14 cellular contexts compared by ENCODE assay signal in the genomic region with DNA sequence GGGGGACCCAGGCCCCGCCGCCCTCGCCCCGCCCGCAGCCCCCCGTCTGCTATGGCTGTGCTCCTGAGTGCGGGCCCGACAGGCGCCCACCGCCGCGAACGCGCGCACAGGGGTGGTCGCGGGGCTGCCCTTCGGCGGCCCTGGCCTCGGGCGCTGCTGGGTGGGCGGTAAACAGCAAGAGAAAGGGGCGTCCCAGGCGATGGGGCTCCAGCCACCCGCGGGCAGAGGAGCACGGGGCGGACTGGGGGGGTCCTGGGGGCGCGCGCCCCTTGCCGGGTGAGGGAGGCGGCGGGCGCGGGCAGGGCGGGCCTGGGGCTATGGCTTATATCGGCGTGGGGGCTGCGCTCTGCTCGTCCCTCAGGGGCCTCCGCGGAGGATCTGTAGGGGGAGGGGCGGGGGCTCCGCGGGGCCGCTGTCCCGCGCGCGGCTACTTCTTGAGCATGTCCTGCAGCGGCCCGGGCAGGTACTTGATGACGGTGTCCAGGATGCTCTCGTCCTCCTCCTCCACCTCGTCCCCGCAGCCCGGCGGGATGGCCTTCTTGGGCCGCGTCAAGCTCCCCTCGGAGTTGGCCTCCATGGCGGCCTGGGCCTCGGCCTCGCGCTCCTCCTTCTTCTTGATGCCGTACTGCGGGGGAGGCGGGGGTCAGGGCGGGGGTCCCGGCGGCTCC. TPM values are rescaled to one million over a fixed set of nuclear protein-coding genes. Genes with fewer than 3 reads are reported as not detected.
DNase-seq lines count a peak whose midpoint lies in the region; ATAC-seq and TF ChIP-seq lines count a peak whose summit lies in the region.
"Had no signal": no experiment of that assay in that cellular context is flagged by ENCODE, and none has a peak within 500 bp of the region (broad histone marks: within the 10 kb centered on the region; RNA-seq: fewer than 3 reads in every experiment).

No MANE protein-coding gene starts in this region.

- H3K27me3 ChIP-seq in cardiac muscle cell = peaks cover 65% of the 10 kb centered on the region
- peaks cover 26% of the 10 kb centered on the region for H3K27me3 ChIP-seq in hepatocyte
- H3K27me3 ChIP-seq in psoas muscle (ENCODE audit: insufficient read depth in 3 of 3, low read length in 2 of 3) = peaks cover 0 to 34% (median 7%) of the 10 kb centered on the region in 3 donors
- no peaks in the 10 kb centered on the region for H3K27me3 ChIP-seq in aorta (ENCODE audit: control insufficient read depth in 1 of 2, insufficient read depth in 2 of 2, low read length in 1 of 2)

- H3K4me1 ChIP-seq in cardiac muscle cell (ENCODE audit: low read depth) (peaks cover 11% of the 10 kb centered on the region), hepatocyte (ENCODE audit: insufficient read depth) (peaks cover 20% of the 10 kb centered on the region), psoas muscle (peaks cover 3% of the 10 kb centered on the region), aorta (ENCODE audit: control insufficient read depth in 1 of 2, insufficient read depth in 2 of 2, low read length in 2 of 2) (peaks cover 0 to 2% of the 10 kb centered on the region in 2 donors)

- peaks cover 2% of the 10 kb centered on the region for H3K79me2 ChIP-seq in hepatocyte

- H4K20me1 ChIP-seq in hepatocyte (ENCODE audit: insufficient read depth, poor library complexity, severe bottlenecking) = no peaks in the 10 kb centered on the region

- no peak for TF ChIP-seq CTCF in cardiac muscle cell (IDR thresholded peaks at IDR 0.05; ENCODE audit: low read depth, low read length)
- no peak for TF ChIP-seq CTCF in hepatocyte (IDR thresholded peaks at IDR 0.05; ENCODE audit: poor library complexity)
- TF ChIP-seq CTCF in psoas muscle (IDR thresholded peaks at IDR 0.05) = no peak

- no peak overlapping the region for H3K27ac ChIP-seq in cardiac muscle cell
- no peak overlapping the region for H3K27ac ChIP-seq in hepatocyte
- H3K27ac ChIP-seq in psoas muscle = peak overlapping the region; percentile 36
- no peak overlapping the region for H3K27ac ChIP-seq in aorta (ENCODE audit: low read depth in 1 of 2, low read length in 2 of 2)

- H3K4me2 ChIP-seq in hepatocyte = peak overlapping the region; percentile 83

- no peaks in the 10 kb centered on the region for H3K9me2 ChIP-seq in hepatocyte (replicated peaks; ENCODE audit: insufficient read depth)

- ATAC-seq in Right ventricle myocardium superior (ENCODE audit: poor library complexity) = no peak
- no peak for ATAC-seq in psoas muscle
- ATAC-seq in aorta (ENCODE audit: low FRiP score) = no peak

- intact Hi-C loops in Right ventricle myocardium superior (cut with DNase I) (no loop called here), psoas muscle (cut with DNase I) (loop anchor here in 1 of 2 donors (10.0 kb wide), 1 partner anchor 139 kb away; no protein-coding TSS in a partner anchor), aorta (cut with DNase I) (loop anchor here (10.0 kb wide), 3 partner anchors 81 to 311 kb away; a partner anchor contains a TSS)

- H3K9me3 ChIP-seq in cardiac muscle cell (ENCODE audit: low read depth) (no peaks in the 10 kb centered on the region), hepatocyte (ENCODE audit: low read depth) (no peaks in the 10 kb centered on the region), psoas muscle (no peaks in the 10 kb centered on the region), aorta (ENCODE audit: control insufficient read depth, low read length) (no peaks in the 10 kb centered on the region)

- H2AFZ ChIP-seq in hepatocyte = peak overlapping the region; percentile 40

- no peak for DNase-seq in cardiac muscle cell (ENCODE audit: low read depth in 1 of 2, low spot score in 1 of 2)
- DNase-seq in Right ventricle myocardium superior = no peak
- DNase-seq in hepatocyte (ENCODE audit: low spot score) = no peak
- DNase-seq in psoas muscle = no peak
- peak; percentile 53 to 77 for DNase-seq in aorta
- DNase-seq in NK-92 treated with Interleukin-12 subunit alpha and Interleukin-12 subunit beta, amount 100 ng/mL, for 24 hours (lab: John Stamatoyannopoulos, UW) = no peak
- no peak for DNase-seq in NCI-H1436 treated with DMSO at 0.1 percent for 48 hours (lab: John Stamatoyannopoulos, UW)
- DNase-seq in SIG-M5 treated with dmso at 0.1 percent for 504 hours (lab: John Stamatoyannopoulos, UW; ENCODE audit: unreplicated experiment) = no peak
- DNase-seq: ACHN; effector CD4-positive, alpha-beta T cell; NCI-H1105; NCI-H524; RPMI8226 had no signal

- H3K4me3 ChIP-seq in cardiac muscle cell (peak overlapping the region; percentile 17), hepatocyte (no peak overlapping the region), psoas muscle (peak overlapping the region; percentile 55), aorta (ENCODE audit: low read length in 2 of 2) (no peak overlapping the region)

- WGBS in hepatocyte (ENCODE audit: low lambda C conversion rate, missing lambda C conversion rate) = 31% methylated on average over 23 of the region's 72 CpGs
- WGBS in psoas muscle, 3 donors = 2 to 4% (median 4%) methylated on average over 30 to 72 of the region's 72 CpGs
- 3% methylated on average over 37 to 72 of the region's 72 CpGs for WGBS in aorta, 2 donors

- no peaks in the 10 kb centered on the region for H3K36me3 ChIP-seq in cardiac muscle cell
- no peaks in the 10 kb centered on the region for H3K36me3 ChIP-seq in hepatocyte (replicated peaks; ENCODE audit: insufficient read depth, low read depth)
- no peaks in the 10 kb centered on the region for H3K36me3 ChIP-seq in psoas muscle (ENCODE audit: insufficient read depth in 1 of 2, low read depth in 1 of 2)
- no peaks in the 10 kb centered on the region for H3K36me3 ChIP-seq in aorta (ENCODE audit: control insufficient read depth in 1 of 2, insufficient read depth in 2 of 2, low read length in 1 of 2)

RNA-seq across cellular contexts. Expression of a gene that starts 39.7 kb away (rescaled TPM):
- 0.92 and 1.8 TPM in 2 replicates for total RNA-seq in cardiac muscle cell
- polyA plus RNA-seq in cardiac muscle cell = 0.79 TPM in 1 of 2 replicates, not detected in the other
- 4.3 TPM for total RNA-seq in Right ventricle myocardium superior
- total RNA-seq in hepatocyte = 0.16 and 0.30 TPM in 2 replicates
- 1.6 and 2.0 TPM in 2 replicates for polyA plus RNA-seq in hepatocyte
- total RNA-seq in psoas muscle = 1 to 10 TPM; 1.3 to 1.6 (median 1.5) TPM
- polyA plus RNA-seq in psoas muscle = 1 to 10 TPM in 1 of 3 donors, under 1 TPM in 2; 0.44 to 2.3 (median 0.66) TPM
- total RNA-seq in aorta = 10 to 100 TPM in 1 of 2 donors, 1 to 10 TPM in 1; 5.2 to 13.7 TPM
- polyA plus RNA-seq in aorta = under 1 TPM; 0.13 to 0.50 TPM
- total RNA-seq: HT1080 had no signal

Comparison
In these comparisons a context has a peak if more than half of its experiments do, and no peak if none do; other contexts are left out.
1. DNase-seq: peak in aorta (2 of 2); none in cardiac muscle cell (0 of 2), Right ventricle myocardium superior (single experiment), hepatocyte (single experiment), psoas muscle (0 of 2), NK-92 treated with Interleukin-12 subunit alpha and Interleukin-12 subunit beta, amount 100 ng/mL, for 24 hours (single experiment), NCI-H1436 treated with DMSO at 0.1 percent for 48 hours (single experiment) and SIG-M5 treated with dmso at 0.1 percent for 504 hours (single experiment).
2. H3K4me3 ChIP-seq: peak in cardiac muscle cell (single experiment) and psoas muscle (single experiment); none in hepatocyte (single experiment) and aorta (0 of 2).